10 cellular contexts compared by ENCODE assay signal in genomic region chr5:96751203-96752169, GRCh38. TPM values are rescaled to one million over a fixed set of nuclear protein-coding genes. Genes with fewer than 3 reads are reported as not detected.
DNase-seq lines count a peak whose midpoint lies in the region; ATAC-seq and TF ChIP-seq lines count a peak whose summit lies in the region.
"Had no signal": no experiment of that assay in that cellular context is flagged by ENCODE, and none has a peak within 500 bp of the region (broad histone marks: within the 10 kb centered on the region; RNA-seq: fewer than 3 reads in every experiment).

No MANE protein-coding gene starts in this region.

- H3K4me1 Mint-ChIP-seq in effector memory CD8-positive, alpha-beta T cell (ENCODE audit: low read depth in 2 of 2) = peaks cover 0 to 4% of the 10 kb centered on the region in 2 donors

- H3K4me3 ChIP-seq in Panc1 (ENCODE audit: low read depth in 2 of 2, low read length in 2 of 2) = no peak overlapping the region
- H3K4me3 ChIP-seq in heart right ventricle = no peak overlapping the region
- H3K4me3 ChIP-seq in neutrophil (ENCODE audit: low read depth in 1 of 2, low read length in 1 of 2) = no peak overlapping the region
- H3K4me3 ChIP-seq: smooth muscle cell, upper lobe of left lung had no signal

- H3K27ac ChIP-seq in Panc1 (ENCODE audit: low read length) = no peak overlapping the region
- peak overlapping the region in 9 of 10 donors; percentile 3 to 70 (median 38) for H3K27ac ChIP-seq in heart right ventricle
- H3K27ac ChIP-seq in neutrophil = peak overlapping the region; percentile 62

- CTCF ChIA-PET in Panc1 (lab: Charles Lee) = interaction anchor here (0.6 kb wide), 1 partner anchor 394 kb away, joined by 4 read pairs; no protein-coding TSS in a partner anchor

- POLR2A ChIA-PET in Panc1 (lab: Charles Lee) = no interaction called here

- no peaks in the 10 kb centered on the region for H3K27me3 Mint-ChIP-seq in effector memory CD8-positive, alpha-beta T cell

- H3K4me1 ChIP-seq in Panc1 (ENCODE audit: control insufficient read depth, insufficient read depth, low read length) (no peaks in the 10 kb centered on the region), heart right ventricle (peaks cover 0 to 40% (median 9%) of the 10 kb centered on the region in 9 donors), neutrophil (ENCODE audit: control insufficient read depth in 1 of 2, insufficient read depth in 1 of 2, low read depth in 1 of 2, low read length in 1 of 2) (peaks cover 20 to 32% of the 10 kb centered on the region in 2 experiments)
- H3K4me1 ChIP-seq: upper lobe of left lung had no signal

- BruUV-seq in Panc1 (replicated peaks; lab: Mats Ljungman, UMichigan) = TSS peak; percentile 5

- H3K36me3 Mint-ChIP-seq in effector memory CD8-positive, alpha-beta T cell (ENCODE audit: insufficient read depth) = peaks cover 88% of the 10 kb centered on the region

- ATAC-seq in Panc1 (no peak; the same call in 1 of the 2 replicates), heart right ventricle (peak in 4 of 8 donors; percentile 7 to 42 (median 24)), HG02759 (IDR thresholded peaks at IDR 0.05; ENCODE audit: unreplicated experiment) (no peak)
- ATAC-seq in effector memory CD8-positive, alpha-beta T cell (replicated peaks) = no peak

- WGBS in heart right ventricle, 2 donors = 62 to 63% methylated on average over 6 of the region's 6 CpGs

- DNase-seq in NCI-H2107 treated with DMSO at 0.1 percent for 48 hours (lab: John Stamatoyannopoulos, UW; ENCODE audit: unreplicated experiment) (peak; percentile 74), NCI-H2107 (lab: John Stamatoyannopoulos, UW) (no peak), Panc1 (ENCODE audit: low read depth, low spot score) (no peak), heart right ventricle (no peak), NCI-H510A treated with DMSO at 0.1 percent for 48 hours (lab: John Stamatoyannopoulos, UW) (no peak)
- no peak for DNase-seq in effector memory CD8-positive, alpha-beta T cell
- DNase-seq: upper lobe of left lung had no signal

- intact Hi-C loops in Panc1 (cut with micrococcal nuclease; ENCODE audit: unreplicated experiment) = loop anchor here (2.0 to 10.0 kb wide), 3 partner anchors 121 to 411 kb away; no protein-coding TSS in a partner anchor
- intact Hi-C loops in heart right ventricle (cut with DNase I) = loop anchor here in 6 of 10 donors (1.0 to 10.0 kb wide), 6 partner anchors 53 to 413 kb away; partner anchors contain the start of gene ERAP1 (in 1 of the 6)

- no peaks in the 10 kb centered on the region for H3K27me3 ChIP-seq in Panc1 (ENCODE audit: control insufficient read depth, insufficient read depth, low read length)
- H3K27me3 ChIP-seq in heart right ventricle = no peaks in the 10 kb centered on the region
- no peaks in the 10 kb centered on the region for H3K27me3 ChIP-seq in neutrophil
- H3K27me3 ChIP-seq: upper lobe of left lung had no signal

- H3K36me3 ChIP-seq in Panc1 (ENCODE audit: control insufficient read depth, insufficient read depth, low read length) (peaks cover 44% of the 10 kb centered on the region), heart right ventricle (peaks cover 0 to 98% (median 55%) of the 10 kb centered on the region in 9 donors), neutrophil (peaks cover 90% of the 10 kb centered on the region)

- no peak overlapping the region for H3K4me3 Mint-ChIP-seq in effector memory CD8-positive, alpha-beta T cell

- no peaks in the 10 kb centered on the region for H3K9me3 ChIP-seq in Panc1 (ENCODE audit: control insufficient read depth, insufficient read depth, low read depth, low read length)
- no peaks in the 10 kb centered on the region for H3K9me3 ChIP-seq in heart right ventricle
- no peaks in the 10 kb centered on the region for H3K9me3 ChIP-seq in neutrophil
- H3K9me3 ChIP-seq: upper lobe of left lung had no signal

- H3K27ac Mint-ChIP-seq in effector memory CD8-positive, alpha-beta T cell = peak overlapping the region in 1 of 2 donors; percentile 72

- no peak for TF ChIP-seq CTCF in Panc1 (IDR thresholded peaks at IDR 0.05)
- no peak for TF ChIP-seq CTCF in heart right ventricle (IDR thresholded peaks at IDR 0.05)
- no peak for TF ChIP-seq CTCF in neutrophil (IDR thresholded peaks at IDR 0.05)

- in situ Hi-C loops in Panc1 (cut with HindIII; ENCODE audit: low pct_unique_long_range_greater_than_20kb, low sequenced_read_pairs) = no loop called here

- H3K9me3 Mint-ChIP-seq in effector memory CD8-positive, alpha-beta T cell = no peaks in the 10 kb centered on the region

RNA-seq across cellular contexts. Expression of gene ERAP1, which starts 56.3 kb away (rescaled TPM):
- 54.6 TPM for total RNA-seq in Panc1 (2021; ENCODE audit: unreplicated experiment)
- 28.4 TPM for polyA plus RNA-seq in Panc1 (2012; ENCODE audit: insufficient read length)
- 100 to 1,000 TPM in 1 of 10 donors, 10 to 100 TPM in 9; 26.6 to 106 (median 43.6) TPM for total RNA-seq in heart right ventricle
- polyA plus RNA-seq in heart right ventricle = 1 to 10 TPM; 4.4 to 8.1 TPM
